In the genomic region with DNA sequence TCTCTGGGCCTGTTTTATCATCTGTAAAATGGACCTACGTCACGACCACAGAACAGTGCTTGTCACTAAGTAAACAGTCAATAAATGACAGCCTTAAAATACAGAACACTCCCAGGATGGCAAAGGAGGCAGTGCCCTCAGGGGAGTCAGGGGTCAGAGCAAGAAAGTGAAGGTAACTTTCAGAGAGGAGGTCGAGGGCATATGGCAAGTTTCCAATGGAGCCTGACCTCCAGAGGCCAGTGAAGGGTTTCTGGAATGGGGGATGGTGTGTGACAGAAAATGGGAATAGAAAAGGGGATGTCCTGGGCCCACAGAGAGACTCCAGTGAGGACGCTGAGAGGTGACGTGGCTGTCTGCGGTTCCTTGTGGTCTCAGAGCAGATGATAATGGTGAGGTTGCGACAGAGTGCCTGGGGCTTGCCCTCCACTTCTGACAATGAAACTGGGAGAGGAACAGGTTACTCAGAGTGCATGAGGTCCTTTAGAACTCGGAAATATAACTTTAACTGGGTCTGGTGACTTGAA, we compare ENCODE assay signal across 8 cellular contexts.
DNase-seq lines count a peak whose midpoint lies in the region; ATAC-seq and TF ChIP-seq lines count a peak whose summit lies in the region.

No MANE protein-coding gene starts in this region.

- H3K4me3 ChIP-seq in fibroblast of villous mesenchyme (ENCODE audit: low read depth, low read length) (no peak overlapping the region), H7 (ENCODE audit: insufficient read depth, low read depth, low read length) (no peak overlapping the region)

- H3K27me3 ChIP-seq in H7 (ENCODE audit: control insufficient read depth, insufficient read depth, low read length): no peaks in the 10 kb centered on the region

- H3K36me3 ChIP-seq in H7 (replicated peaks; ENCODE audit: control insufficient read depth, insufficient read depth, low read length): no peaks in the 10 kb centered on the region

- peaks cover 6% of the 10 kb centered on the region for H3K36me3 Mint-ChIP-seq in stimulated activated effector memory CD8-positive, alpha-beta T cell treated with anti-CD3 and anti-CD28 coated beads, Interleukin-12 subunit alpha, Interleukin-12 subunit beta, amount 100 ng/mL, for 72 hours

- H3K9me3 Mint-ChIP-seq in stimulated activated effector memory CD8-positive, alpha-beta T cell treated with anti-CD3 and anti-CD28 coated beads, Interleukin-12 subunit alpha, Interleukin-12 subunit beta, amount 100 ng/mL, for 72 hours: peaks cover 5% of the 10 kb centered on the region

- peaks cover 33% of the 10 kb centered on the region for H3K4me1 Mint-ChIP-seq in stimulated activated effector memory CD8-positive, alpha-beta T cell treated with anti-CD3 and anti-CD28 coated beads, Interleukin-12 subunit alpha, Interleukin-12 subunit beta, amount 100 ng/mL, for 72 hours

- ATAC-seq in GM19438 (IDR thresholded peaks at IDR 0.05; ENCODE audit: low read depth, unreplicated experiment) (peak; percentile 94), HG03460 (IDR thresholded peaks at IDR 0.05; ENCODE audit: unreplicated experiment) (peak; percentile 84)
- ATAC-seq in stimulated activated effector memory CD8-positive, alpha-beta T cell treated with anti-CD3 and anti-CD28 coated beads, Interleukin-12 subunit alpha, Interleukin-12 subunit beta, amount 100 ng/mL, for 72 hours: peak; percentile 98

- H3K27ac Mint-ChIP-seq in stimulated activated effector memory CD8-positive, alpha-beta T cell treated with anti-CD3 and anti-CD28 coated beads, Interleukin-12 subunit alpha, Interleukin-12 subunit beta, amount 100 ng/mL, for 72 hours: peak overlapping the region; percentile 88

- H3K4me3 Mint-ChIP-seq in stimulated activated effector memory CD8-positive, alpha-beta T cell treated with anti-CD3 and anti-CD28 coated beads, Interleukin-12 subunit alpha, Interleukin-12 subunit beta, amount 100 ng/mL, for 72 hours: peak overlapping the region; percentile 42

- no peak for TF ChIP-seq CTCF in fibroblast of villous mesenchyme (IDR thresholded peaks at IDR 0.05; ENCODE audit: insufficient read depth, low read depth, low read length)

- peak; percentile 72 for DNase-seq in Ammon's horn (ENCODE audit: low spot score)
- peak; percentile 22 to 58 for DNase-seq in activated CD4-positive, alpha-beta T cell treated with anti-CD3 and anti-CD28 coated beads for 24 hours (ENCODE audit: low read depth in 2 of 2)
- DNase-seq in fibroblast of villous mesenchyme (ENCODE audit: low read depth): peak; percentile 23
- peak; percentile 39 to 70 for DNase-seq in stimulated activated effector memory CD8-positive, alpha-beta T cell treated with anti-CD3 and anti-CD28 coated beads, Interleukin-12 subunit alpha, Interleukin-12 subunit beta, amount 100 ng/mL, for 72 hours (ENCODE audit: low spot score in 2 of 2)
- no peak for DNase-seq in H7
- DNase-seq in NCI-H1417 treated with DMSO at 0.1 percent for 48 hours (lab: John Stamatoyannopoulos, UW): no peak

Comparison
In these comparisons a context has a peak if more than half of its experiments do, and no peak if none do; other contexts are left out.
1. DNase-seq: peak in Ammon's horn (single experiment), activated CD4-positive, alpha-beta T cell treated with anti-CD3 and anti-CD28 coated beads for 24 hours (2 of 2), fibroblast of villous mesenchyme (single experiment) and stimulated activated effector memory CD8-positive, alpha-beta T cell treated with anti-CD3 and anti-CD28 coated beads, Interleukin-12 subunit alpha, Interleukin-12 subunit beta, amount 100 ng/mL, for 72 hours (2 of 2); none in H7 (single experiment) and NCI-H1417 treated with DMSO at 0.1 percent for 48 hours (single experiment).
2. Peak in every context shown above with its lines, with median percentiles within 50 percentile points of each other: ATAC-seq.